Comparison of ENCODE assay signal across 10 cellular contexts in the genomic region with DNA sequence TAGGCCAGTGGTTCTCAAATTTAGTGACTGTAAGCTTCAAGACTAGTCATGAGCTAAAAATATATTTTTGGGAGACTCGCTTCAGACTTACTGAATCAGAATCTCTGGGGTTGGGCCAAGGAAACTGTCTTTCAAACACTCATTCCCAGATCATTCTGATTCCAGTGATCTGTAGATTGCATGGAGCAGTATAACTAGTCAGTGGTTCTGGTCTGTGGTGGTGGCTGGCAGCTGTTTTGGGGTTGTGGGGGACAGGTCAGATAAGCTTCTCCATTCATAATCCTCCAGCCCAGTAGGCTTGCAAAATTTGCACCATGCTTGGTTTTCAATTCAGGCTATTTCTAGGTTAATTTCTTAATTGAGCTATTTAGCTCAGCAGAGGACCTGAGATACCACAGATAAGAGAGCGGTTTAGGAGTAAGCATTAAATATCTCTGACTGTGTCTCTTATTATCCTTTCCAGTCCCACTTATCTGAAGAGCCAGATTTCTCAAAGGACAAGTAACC. TPM values are rescaled to one million over a fixed set of nuclear protein-coding genes. Genes with fewer than 3 reads are reported as not detected.
DNase-seq lines count a peak whose midpoint lies in the region; ATAC-seq and TF ChIP-seq lines count a peak whose summit lies in the region.
"Had no signal": no experiment of that assay in that cellular context is flagged by ENCODE, and none has a peak within 500 bp of the region (broad histone marks: within the 10 kb centered on the region; RNA-seq: fewer than 3 reads in every experiment).

No MANE protein-coding gene starts in this region.

- ATAC-seq in HG03095 (IDR thresholded peaks at IDR 0.05; ENCODE audit: unreplicated experiment), result no peak

- CTCF ChIA-PET in CD4-positive, alpha-beta memory T cell (lab: Charles Lee; ENCODE audit: partially characterized antibody), result no interaction called here

- H3K4me1 ChIP-seq in CD4-positive, alpha-beta memory T cell (ENCODE audit: insufficient read depth, low read length), result peaks cover 41% of the 10 kb centered on the region
- H3K4me1 ChIP-seq in osteoblast (ENCODE audit: insufficient read depth, low read length), result peaks cover 28% of the 10 kb centered on the region

- H3K4me1 Mint-ChIP-seq in CD4-positive, alpha-beta memory T cell, result peaks cover 36 to 54% (median 40%) of the 10 kb centered on the region in 4 donors

- intact Hi-C loops in CD4-positive, alpha-beta memory T cell (cut with micrococcal nuclease), result loop anchor here (10.0 kb wide), 2 partner anchors 398 to 1038 kb away; a partner anchor contains a TSS

- no peak overlapping the region for H3K27ac ChIP-seq in CD4-positive, alpha-beta memory T cell (ENCODE audit: low read depth, low read length)
- H3K27ac ChIP-seq in brain microvascular endothelial cell (no peak overlapping the region), osteoblast (ENCODE audit: low read depth, low read length) (peak overlapping the region; percentile 84)

- DNase-seq in CD4-positive, alpha-beta memory T cell, result peak in 1 of 5 donors; percentile 14
- DNase-seq in MV-4-11 (lab: John Stamatoyannopoulos, UW) (peak; percentile 64), brain microvascular endothelial cell (peak; percentile 8), osteoblast (ENCODE audit: insufficient read length, low spot score, missing footprints) (peak; percentile 95), NCI-H1930 (lab: John Stamatoyannopoulos, UW) (no peak), OCI-M2 (lab: John Stamatoyannopoulos, UW; ENCODE audit: unreplicated experiment) (no peak), retina (no peak)
- DNase-seq: NCI-H524; stimulated activated CD8-positive, alpha-beta memory T cell treated with anti-CD3 and anti-CD28 coated beads, Interleukin-4, amount 100 ng/mL, for 48 hours had no signal

- peaks cover 7% of the 10 kb centered on the region for H4K20me1 ChIP-seq in osteoblast (ENCODE audit: insufficient read depth, low read length)

- POLR2A ChIA-PET in CD4-positive, alpha-beta memory T cell (lab: Charles Lee; ENCODE audit: partially characterized antibody), result interaction anchor here (1.0 to 6.0 kb wide), 3 partner anchors 15 to 235 kb away, joined by 3 to 58 read pairs (median 7); no protein-coding TSS in a partner anchor

- no peaks in the 10 kb centered on the region for H3K36me3 ChIP-seq in CD4-positive, alpha-beta memory T cell (ENCODE audit: insufficient read depth, low read length)
- H3K36me3 ChIP-seq in brain microvascular endothelial cell (replicated peaks), result no peaks in the 10 kb centered on the region
- H3K36me3 ChIP-seq in osteoblast (ENCODE audit: insufficient read depth, low read length), result no peaks in the 10 kb centered on the region

- H3K4me3 Mint-ChIP-seq in CD4-positive, alpha-beta memory T cell, result peak overlapping the region; percentile 12 to 73 (median 67)

- peaks cover 8% of the 10 kb centered on the region for H3K79me2 ChIP-seq in osteoblast (ENCODE audit: insufficient read depth, low read length)

- H3K27me3 ChIP-seq in CD4-positive, alpha-beta memory T cell (ENCODE audit: insufficient read depth, low read length), result no peaks in the 10 kb centered on the region
- no peaks in the 10 kb centered on the region for H3K27me3 ChIP-seq in brain microvascular endothelial cell (replicated peaks)
- H3K27me3 ChIP-seq in osteoblast (ENCODE audit: insufficient read depth, low read length), result no peaks in the 10 kb centered on the region

- peak overlapping the region; percentile 36 to 89 (median 80) for H3K27ac Mint-ChIP-seq in CD4-positive, alpha-beta memory T cell

- H3K36me3 Mint-ChIP-seq in CD4-positive, alpha-beta memory T cell, result peaks cover 0 to 6% of the 10 kb centered on the region in 2 donors

- H3K9me3 ChIP-seq in CD4-positive, alpha-beta memory T cell (ENCODE audit: control insufficient read depth in 1 of 2, low read length in 2 of 2), result no peaks in the 10 kb centered on the region
- H3K9me3 ChIP-seq in osteoblast (ENCODE audit: low read depth, low read length), result no peaks in the 10 kb centered on the region

- TF ChIP-seq CTCF in brain microvascular endothelial cell (IDR thresholded peaks at IDR 0.05; ENCODE audit: low read depth, low read length, missing control alignments) (no peak), osteoblast (IDR thresholded peaks at IDR 0.05; ENCODE audit: extremely low read depth, low read depth, low read length) (no peak)

- in situ Hi-C loops in brain microvascular endothelial cell (cut with HindIII; ENCODE audit: low pct_ligation_motif_present, low sequenced_read_pairs), result no loop called here

- peak overlapping the region; percentile 37 for H3K4me2 ChIP-seq in osteoblast (ENCODE audit: insufficient read depth, low read length)

- H3K9me3 Mint-ChIP-seq in CD4-positive, alpha-beta memory T cell, result peaks cover 0 to 5% (median 0%) of the 10 kb centered on the region in 8 donors

- no peaks in the 10 kb centered on the region for H3K27me3 Mint-ChIP-seq in CD4-positive, alpha-beta memory T cell

- no peak overlapping the region for H3K4me3 ChIP-seq in CD4-positive, alpha-beta memory T cell (ENCODE audit: low read length in 2 of 2)
- H3K4me3 ChIP-seq in brain microvascular endothelial cell (ENCODE audit: low read depth, low read length), result no peak overlapping the region
- no peak overlapping the region for H3K4me3 ChIP-seq in osteoblast (ENCODE audit: insufficient read depth, low read length)

- H2AFZ ChIP-seq in osteoblast (ENCODE audit: low read length), result peak overlapping the region; percentile 66

RNA-seq across cellular contexts. Expression of a gene that starts 3.8 kb away (rescaled TPM):
- total RNA-seq in CD4-positive, alpha-beta memory T cell, result 10 to 100 TPM; 63.6 to 63.9 TPM
- 10 to 100 TPM; 10.9 to 41.3 TPM for polyA plus RNA-seq in CD4-positive, alpha-beta memory T cell
- total RNA-seq in osteoblast, result 24.6 and 30.9 TPM in 2 replicates

Comparison
In these comparisons a context has a peak if more than half of its experiments do, and no peak if none do; other contexts are left out.
1. DNase-seq: peak in MV-4-11 (single experiment), brain microvascular endothelial cell (single experiment) and osteoblast (single experiment); none in NCI-H1930 (0 of 2), OCI-M2 (single experiment) and retina (single experiment).